In the genomic region with DNA sequence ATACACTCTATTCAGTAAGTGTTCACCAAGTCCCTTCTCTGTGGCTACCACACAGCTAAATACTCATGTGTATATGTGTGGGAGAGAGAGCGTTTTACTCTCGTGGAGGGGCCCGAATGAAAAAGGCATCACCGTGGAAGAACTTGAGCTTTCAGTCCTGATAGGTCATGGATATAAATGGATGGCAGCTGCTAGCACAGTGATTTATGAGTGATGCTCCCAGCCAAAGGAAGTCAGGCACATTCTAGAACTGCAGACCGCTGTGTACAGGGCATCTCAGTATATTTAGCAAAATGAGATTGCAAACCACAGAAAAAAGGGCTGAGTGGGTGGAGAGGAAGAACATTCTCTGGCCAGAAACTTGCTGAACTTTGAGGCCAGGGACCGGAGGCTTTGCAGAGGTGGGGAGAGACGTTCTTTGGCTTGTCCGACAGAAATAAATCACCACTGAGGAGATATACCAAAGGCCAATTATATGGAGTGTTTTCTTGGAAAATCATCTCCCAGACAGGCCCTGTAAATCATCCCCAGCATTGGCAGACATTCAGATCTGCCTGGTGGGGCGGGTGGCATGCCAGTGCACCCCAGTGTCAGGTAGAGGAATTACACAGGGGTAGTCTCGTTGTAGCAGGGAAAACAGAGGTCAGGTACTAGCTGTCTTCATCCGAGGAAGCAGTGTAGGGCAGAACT, we compare ENCODE assay signal across 8 cellular contexts.
DNase-seq lines count a peak whose midpoint lies in the region; ATAC-seq and TF ChIP-seq lines count a peak whose summit lies in the region.

No MANE protein-coding gene starts in this region.

- no peak overlapping the region for H3K27ac ChIP-seq in GM23338 (ENCODE audit: low read depth)

- H3K9me3 Mint-ChIP-seq in GM23338, result no peaks in the 10 kb centered on the region; the same call in 1 of the 3 replicates
- H3K9me3 Mint-ChIP-seq in nephron progenitor cell, result peaks cover 9% of the 10 kb centered on the region

- no peak overlapping the region for H2AFZ ChIP-seq in GM23338

- H3K27me3 Mint-ChIP-seq in GM23338 (ENCODE audit: insufficient read depth, low read depth, poor library complexity) (peaks cover 9% of the 10 kb centered on the region), nephron progenitor cell (ENCODE audit: low read depth, poor library complexity) (peaks cover 3% of the 10 kb centered on the region)

- ATAC-seq in GM23338, result peak; percentile 73

- no peaks in the 10 kb centered on the region; the same call in 1 of the 3 replicates for H3K36me3 Mint-ChIP-seq in GM23338 (ENCODE audit: low read depth)
- no peaks in the 10 kb centered on the region for H3K36me3 Mint-ChIP-seq in nephron progenitor cell (ENCODE audit: low read depth)

- H3K4me1 Mint-ChIP-seq in GM23338 (peaks cover 32% of the 10 kb centered on the region), nephron progenitor cell (peaks cover 68% of the 10 kb centered on the region)

- peak; percentile 75 to 87 for TF ChIP-seq CTCF in GM23338 (conservative IDR thresholded peaks at IDR 0.05; ENCODE audit: low read depth in 2 of 2)
- TF ChIP-seq CTCF in choroid plexus epithelial cell (conservative IDR thresholded peaks at IDR 0.05; ENCODE audit: low read depth, low read length), result peak; percentile 75
- TF ChIP-seq CTCF in nephron progenitor cell (IDR thresholded peaks at IDR 0.05), result peak; percentile 34

- H3K27ac Mint-ChIP-seq in GM23338 (no peak overlapping the region), nephron progenitor cell (peak overlapping the region; percentile 4)

- H3K9me2 ChIP-seq in GM23338 (ENCODE audit: insufficient read depth), result no peaks in the 10 kb centered on the region; the same call in 1 of the 2 replicates

- H3K4me3 Mint-ChIP-seq in GM23338, result no peak overlapping the region
- no peak overlapping the region for H3K4me3 Mint-ChIP-seq in nephron progenitor cell

- no peaks in the 10 kb centered on the region for H3K36me3 ChIP-seq in GM23338 (ENCODE audit: insufficient read depth)

- no peak overlapping the region for H3K4me2 ChIP-seq in GM23338

- DNase-seq in DMS 273 (lab: John Stamatoyannopoulos, UW; ENCODE audit: unreplicated experiment) (peak; percentile 76), GM23338 (ENCODE audit: low spot score) (peak; percentile 72), NCI-H526 (lab: John Stamatoyannopoulos, UW) (peak; percentile 34 to 57), choroid plexus epithelial cell (ENCODE audit: low read depth) (peak; percentile 85), nephron progenitor cell (peak; percentile 15), NCI-H1048 (lab: John Stamatoyannopoulos, UW) (no peak), activated T-cell treated with anti-CD3 and anti-CD28 coated beads for 4 hours (no peak)
- DNase-seq in stimulated activated CD4-positive, alpha-beta T cell treated with anti-CD3 and anti-CD28 coated beads, Interleukin-1b, Interleukin-23, amount 100 ng/mL, for 48 hours, result no peak

- H3K27me3 ChIP-seq in GM23338 (ENCODE audit: insufficient read depth), result no peaks in the 10 kb centered on the region

- no peaks in the 10 kb centered on the region for H4K20me1 ChIP-seq in GM23338 (replicated peaks; ENCODE audit: insufficient read depth)

- peaks cover 36% of the 10 kb centered on the region for H3K4me1 ChIP-seq in GM23338 (ENCODE audit: insufficient read depth)

- H3K79me2 ChIP-seq in GM23338 (replicated peaks; ENCODE audit: insufficient read depth), result no peaks in the 10 kb centered on the region

- no peak overlapping the region for H3K4me3 ChIP-seq in GM23338
- H3K4me3 ChIP-seq in choroid plexus epithelial cell (ENCODE audit: low read depth, low read length), result no peak overlapping the region

- H3F3A ChIP-seq in GM23338 (replicated peaks; ENCODE audit: low read depth), result no peaks in the 10 kb centered on the region; the same call in 1 of the 2 replicates

TF ChIP-seq in GM23338, 12 proteins besides CTCF, POLR2A, EP300 and RAD21 (continues in another document):
- TF ChIP-seq EZH2 (IDR thresholded peaks at IDR 0.05; ENCODE audit: low read depth, unreplicated experiment) (no peak), NANOG (IDR thresholded peaks at IDR 0.05; ENCODE audit: borderline replicate concordance) (no peak), POLR2AphosphoS5 (IDR thresholded peaks at IDR 0.05; ENCODE audit: low read depth) (no peak), ZNF331 (CRISPR knock-in tag; IDR thresholded peaks at IDR 0.05; ENCODE audit: low read depth) (no peak), JUNB (IDR thresholded peaks at IDR 0.05; ENCODE audit: unreplicated experiment) (no peak), REST (IDR thresholded peaks at IDR 0.05; ENCODE audit: unreplicated experiment) (no peak), CREB1 (CRISPR knock-in tag; IDR thresholded peaks at IDR 0.05; ENCODE audit: low read depth) (no peak), STAT1 (IDR thresholded peaks at IDR 0.05; ENCODE audit: unreplicated experiment) (no peak)

Comparison
In these comparisons a context has a peak if more than half of its experiments do, and no peak if none do; other contexts are left out.
1. DNase-seq: peak in DMS 273 (single experiment), GM23338 (single experiment), NCI-H526 (2 of 2), choroid plexus epithelial cell (single experiment) and nephron progenitor cell (single experiment); none in NCI-H1048 (single experiment), stimulated activated CD4-positive, alpha-beta T cell treated with anti-CD3 and anti-CD28 coated beads, Interleukin-1b, Interleukin-23, amount 100 ng/mL, for 48 hours (single experiment) and activated T-cell treated with anti-CD3 and anti-CD28 coated beads for 4 hours (single experiment).
2. Peak in every context shown above with its lines, with median percentiles within 50 percentile points of each other: CTCF ChIP-seq.